ENCODE assay signal across 34 cellular contexts in the genomic region with DNA sequence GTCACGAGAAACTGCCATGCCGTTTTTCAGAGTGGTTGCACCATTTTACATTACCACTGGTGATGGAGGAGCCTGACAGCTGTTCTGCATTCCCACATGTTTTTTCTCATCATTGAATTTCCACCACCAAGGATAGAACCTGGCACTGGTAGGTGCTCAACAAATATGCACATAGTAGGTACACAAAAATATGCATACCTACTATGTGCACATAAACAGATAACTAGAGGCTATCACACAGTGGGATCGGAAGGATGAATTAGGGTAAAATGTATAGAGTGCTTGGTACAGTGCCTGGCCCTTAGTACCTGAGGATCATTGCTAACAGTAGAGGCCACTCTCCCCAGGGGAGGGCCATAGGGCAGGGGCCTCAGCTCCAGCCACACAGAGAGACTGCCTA. TPM values are rescaled to one million over a fixed set of nuclear protein-coding genes. Genes with fewer than 3 reads are reported as not detected.
"Had no signal": no experiment of that assay in that cellular context is flagged by ENCODE, and none has a peak within 500 bp of the region (broad histone marks: within the 10 kb centered on the region; RNA-seq: fewer than 3 reads in every experiment).

No MANE protein-coding gene starts in this region.

- H3K9me3 ChIP-seq: MG63 had no signal

- H3K27me3 ChIP-seq: MG63 had no signal

- H3K36me3 ChIP-seq: MG63 had no signal

- H3K4me3 ChIP-seq: MG63 had no signal

- DNase-seq: Karpas-422, Kasumi-1, MG63, MM.1S, MV-4-11, NCI-H1048, NCI-H1092, NCI-H1092 treated with DMSO at 0.1 percent for 48 hours, NCI-H1105, NCI-H1105 treated with DMSO at 0.1 percent for 48 hours, NCI-H1417 treated with DMSO at 0.1 percent for 48 hours, NCI-H1436, NCI-H1436 treated with DMSO at 0.1 percent for 48 hours, NCI-H146, NCI-H1694, NCI-H1694 treated with DMSO at 0.1 percent for 48 hours, NCI-H187, NCI-H187 treated with DMSO at 0.1 percent for 48 hours, NCI-H1930, NCI-H2029, NCI-H2029 treated with DMSO at 0.1 percent for 48 hours, NCI-H2081, NCI-H2081 treated with DMSO at 0.1 percent for 48 hours, NCI-H2107, NCI-H2171, NCI-H2171 treated with DMSO at 0.1 percent for 48 hours, NCI-H2227 treated with DMSO at 0.1 percent for 48 hours, NCI-H226, NCI-H345, NCI-H446, NCI-H446 treated with DMSO at 0.1 percent for 48 hours, NCI-H510A, NCI-H510A treated with DMSO at 0.1 percent for 48 hours had no signal

RNA-seq across cellular contexts. Expression of a gene that starts 47.0 kb away (rescaled TPM):
- total RNA-seq: MCF 10A had no signal
